In the genomic region with DNA sequence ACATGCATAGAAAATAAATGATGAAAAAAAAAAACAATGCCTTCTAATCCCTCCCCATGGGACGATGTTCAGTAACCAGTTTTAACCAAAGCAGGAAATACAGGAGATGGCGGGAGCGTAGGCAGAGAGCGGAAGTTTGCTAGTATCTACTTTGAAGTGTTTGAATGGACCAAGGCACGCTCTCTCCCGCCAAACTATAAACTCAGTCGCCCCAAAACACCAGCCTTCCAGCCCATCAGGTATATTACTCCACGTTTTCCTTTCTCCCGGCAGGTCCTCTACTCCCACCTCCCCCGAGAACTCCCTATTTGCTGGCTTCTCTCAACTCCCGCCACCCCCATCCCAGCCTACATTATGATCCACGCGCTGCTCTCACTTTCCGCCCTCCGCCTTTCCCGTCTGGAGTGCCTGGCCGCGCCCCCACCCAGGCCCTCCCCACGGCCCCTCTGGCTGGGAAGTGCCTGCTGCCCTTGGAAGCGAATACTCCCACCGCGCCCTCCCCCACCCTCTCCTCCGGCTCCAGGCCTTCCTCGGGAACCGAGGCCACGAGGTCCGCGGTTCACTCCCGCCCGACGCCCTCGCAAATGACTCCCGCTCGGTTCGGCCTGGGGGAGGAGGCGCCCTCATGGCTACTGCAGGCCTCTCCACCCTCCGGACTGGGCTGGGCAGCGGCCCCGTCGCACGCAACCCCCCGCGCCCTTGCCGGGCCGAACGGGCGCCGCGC, we compare ENCODE assay signal across 8 cellular contexts. TPM values are rescaled to one million over a fixed set of nuclear protein-coding genes. Genes with fewer than 3 reads are reported as not detected.
DNase-seq lines count a peak whose midpoint lies in the region; ATAC-seq, FAIRE-seq and TF ChIP-seq lines count a peak whose summit lies in the region.

No MANE protein-coding gene starts in this region.

- CTCF ChIA-PET in CD8-positive, alpha-beta T cell (lab: Charles Lee), result interaction anchor here (1.2 kb wide), 1 partner anchor 32 kb away, joined by 3 read pairs; no protein-coding TSS in a partner anchor

- H3K9me3 Mint-ChIP-seq in CD8-positive, alpha-beta T cell, result no peaks in the 10 kb centered on the region

- no peaks in the 10 kb centered on the region for H3K36me3 ChIP-seq in CD8-positive, alpha-beta T cell (ENCODE audit: insufficient read depth, low read length)
- peaks cover 38% of the 10 kb centered on the region for H3K36me3 ChIP-seq in NT2/D1 (ENCODE audit: insufficient read depth, insufficient read length, low read length)

- peak overlapping the region; percentile 98 for H3K27ac Mint-ChIP-seq in CD8-positive, alpha-beta T cell

- POLR2A ChIA-PET in CD8-positive, alpha-beta T cell (lab: Charles Lee), result interaction anchor here (1.0 to 3.0 kb wide), 7 partner anchors 10 to 729 kb away, joined by 4 to 25 read pairs (median 5); partner anchors contain the start of genes SEPSECS and ZCCHC4

- peak overlapping the region; percentile 98 for H3K4me3 Mint-ChIP-seq in CD8-positive, alpha-beta T cell

- intact Hi-C loops in CD8-positive, alpha-beta T cell (cut with DNase I, micrococcal nuclease), result loop anchor here (1.0 to 10.0 kb wide), 11 partner anchors 41 to 1999 kb away; partner anchors contain the start of genes PI4K2B (in 2 of the 2), ANAPC4 (in 1 of the 2), RBPJ (in 1 of the 2) and SEPSECS (in 1 of the 2)

- TF ChIP-seq CTCF in CD8-positive, alpha-beta T cell (IDR thresholded peaks at IDR 0.05), result no peak

- peak overlapping the region; percentile 90 for H3K27ac ChIP-seq in CD8-positive, alpha-beta T cell (ENCODE audit: low read depth, low read length)
- H3K27ac ChIP-seq in epithelial cell of prostate, result peak overlapping the region; percentile 92

- H3K9me3 ChIP-seq in CD8-positive, alpha-beta T cell (ENCODE audit: low read length), result no peaks in the 10 kb centered on the region
- H3K9me3 ChIP-seq in NT2/D1 (ENCODE audit: insufficient read depth, low read length), result no peaks in the 10 kb centered on the region

- peak overlapping the region; percentile 81 for H3K4me3 ChIP-seq in CD8-positive, alpha-beta T cell (ENCODE audit: low read depth, low read length)
- peak overlapping the region; percentile 97 for H3K4me3 ChIP-seq in NT2/D1 (ENCODE audit: insufficient read length, low read depth)

- DNase-seq in CD8-positive, alpha-beta T cell, result peak in 5 of 7 experiments; percentile 15 to 40 (median 23)
- DNase-seq in HTR-8/SVneo (ENCODE audit: insufficient read length, low spot score) (peak; percentile 41), NT2/D1 (ENCODE audit: low read depth, low spot score) (peak; percentile 20), epithelial cell of prostate (ENCODE audit: low read depth, low spot score) (no peak), mucosa of gallbladder (ENCODE audit: low spot score) (peak; percentile 25)
- DNase-seq in activated CD8-positive, alpha-beta memory T cell treated with anti-CD3 and anti-CD28 coated beads, Interleukin-2, amount 50 U/mL, for 4 hours, result peak; percentile 29
- peak; percentile 15 to 46 for DNase-seq in stimulated activated CD8-positive, alpha-beta memory T cell treated with anti-CD3 and anti-CD28 coated beads, Interleukin-7, amount 100 ng/mL, for 48 hours (ENCODE audit: extremely low read depth in 1 of 2, low read depth in 1 of 2)

- H3K4me1 Mint-ChIP-seq in CD8-positive, alpha-beta T cell (ENCODE audit: low read depth), result peaks cover 49% of the 10 kb centered on the region

- peak; percentile 10 for ATAC-seq in CD8-positive, alpha-beta T cell
- peak; percentile 22 for ATAC-seq in GM21423 (IDR thresholded peaks at IDR 0.05; ENCODE audit: unreplicated experiment)

- H3K36me3 Mint-ChIP-seq in CD8-positive, alpha-beta T cell, result peaks cover 28% of the 10 kb centered on the region

- H3K27me3 Mint-ChIP-seq in CD8-positive, alpha-beta T cell (ENCODE audit: low read depth), result no peaks in the 10 kb centered on the region

- FAIRE-seq in HTR-8/SVneo (lab: Jason Lieb, UNC), result no peak

- peak overlapping the region; percentile 99 for H3K9ac ChIP-seq in NT2/D1 (ENCODE audit: insufficient read length, low read depth)

- H3K27me3 ChIP-seq in CD8-positive, alpha-beta T cell (ENCODE audit: insufficient read depth, low read length), result no peaks in the 10 kb centered on the region
- H3K27me3 ChIP-seq in NT2/D1 (ENCODE audit: insufficient read depth, insufficient read length), result no peaks in the 10 kb centered on the region

- peaks cover 23% of the 10 kb centered on the region for H3K4me1 ChIP-seq in CD8-positive, alpha-beta T cell (ENCODE audit: insufficient read depth, low read length)
- no peaks in the 10 kb centered on the region for H3K4me1 ChIP-seq in NT2/D1 (ENCODE audit: insufficient read depth, insufficient read length)

RNA-seq across cellular contexts. Expression of gene DHX15, which starts 0.7 kb away (rescaled TPM):
- total RNA-seq in CD8-positive, alpha-beta T cell, result 100 to 1,000 TPM; 211 to 221 TPM
- 84.5 TPM for total RNA-seq in mucosa of gallbladder
